In genomic region chr12:58306266-58306995, GRCh38 we compare ENCODE assay signal across 31 cellular contexts.
"Had no signal": no experiment of that assay in that cellular context is flagged by ENCODE, and none has a peak within 500 bp of the region (broad histone marks: within the 10 kb centered on the region; RNA-seq: fewer than 3 reads in every experiment).

No MANE protein-coding gene starts in this region.

- H3K4me3 Mint-ChIP-seq: activated naive CD4-positive, alpha-beta T cell treated with anti-CD3 and anti-CD28 coated beads for 36 hours; activated naive CD8-positive, alpha-beta T cell treated with anti-CD3 and anti-CD28 coated beads for 36 hours; activated T-helper 1 cell treated with anti-CD3 and anti-CD28 coated beads, Interleukin-12 subunit alpha, Interleukin-12 subunit beta, Interleukin-2, Interleukin-4 antibody, amounts not matched to agents 30 ng/mL and 10 ng/mL and 1 ng/mL, durations not matched to agents 14 hours and 24 hours and 36 hours; brain; effector memory CD8-positive, alpha-beta T cell; nephron; stimulated activated memory B cell treated with anti-CD40 and anti-IgM and Interleukin-4, amounts not matched to agents 10 μg/mL and 1 μg/mL and 100 μg/mL, for 72 hours; stimulated activated naive CD8-positive, alpha-beta T cell treated with anti-CD3 and anti-CD28 coated beads, Interleukin-15, amount 100 ng/mL, for 72 hours; T-helper 1 cell treated with Interleukin-12 subunit alpha and Interleukin-12 subunit beta and Interleukin-4 antibody, amounts not matched to agents 30 μg/mL and 1 μg/mL, for 36 hours had no signal

- H3K27ac Mint-ChIP-seq: activated naive CD4-positive, alpha-beta T cell treated with anti-CD3 and anti-CD28 coated beads for 36 hours; activated naive CD8-positive, alpha-beta T cell treated with anti-CD3 and anti-CD28 coated beads for 36 hours; activated T-helper 1 cell treated with anti-CD3 and anti-CD28 coated beads, Interleukin-12 subunit alpha, Interleukin-12 subunit beta, Interleukin-2, Interleukin-4 antibody, amounts not matched to agents 30 ng/mL and 10 ng/mL and 1 ng/mL, durations not matched to agents 14 hours and 24 hours and 36 hours; effector memory CD8-positive, alpha-beta T cell; stimulated activated memory B cell treated with anti-CD40 and anti-IgM and Interleukin-4, amounts not matched to agents 10 μg/mL and 1 μg/mL and 100 μg/mL, for 72 hours; stimulated activated naive CD8-positive, alpha-beta T cell treated with anti-CD3 and anti-CD28 coated beads, Interleukin-15, amount 100 ng/mL, for 72 hours; T-helper 1 cell treated with Interleukin-12 subunit alpha and Interleukin-12 subunit beta and Interleukin-4 antibody, amounts not matched to agents 30 μg/mL and 1 μg/mL, for 36 hours had no signal

- FAIRE-seq: TTC549 had no signal

- H3K4me1 Mint-ChIP-seq: activated naive CD8-positive, alpha-beta T cell treated with anti-CD3 and anti-CD28 coated beads for 36 hours; stimulated activated memory B cell treated with anti-CD40 and anti-IgM and Interleukin-4, amounts not matched to agents 10 μg/mL and 1 μg/mL and 100 μg/mL, for 72 hours; stimulated activated naive CD8-positive, alpha-beta T cell treated with anti-CD3 and anti-CD28 coated beads, Interleukin-15, amount 100 ng/mL, for 72 hours had no signal

- H3K36me3 ChIP-seq: adrenal gland, ascending aorta, esophagus muscularis mucosa, gastrocnemius medialis, thyroid gland, upper lobe of right lung had no signal

- H3K27me3 ChIP-seq: adrenal gland, ascending aorta, esophagus muscularis mucosa, gastrocnemius medialis, thyroid gland, upper lobe of right lung had no signal

- DNase-seq: activated CD4-positive, alpha-beta T cell treated with anti-CD3 and anti-CD28 coated beads for 4 hours; activated CD4-positive, alpha-beta T cell treated with anti-CD3 and anti-CD28 coated beads, Interleukin-2, amount 50 U/mL, for 48 hours; activated CD8-positive, alpha-beta memory T cell treated with anti-CD3 and anti-CD28 coated beads, Interleukin-2, amount 50 U/mL, for 4 hours; activated effector memory CD4-positive, alpha-beta T cell treated with anti-CD3 and anti-CD28 coated beads, Interleukin-2, amount 50 U/mL, for 16 hours; activated naive CD4-positive, alpha-beta T cell treated with anti-CD3 and anti-CD28 coated beads for 36 hours; activated naive CD8-positive, alpha-beta T cell treated with anti-CD3 and anti-CD28 coated beads for 36 hours; activated T-cell treated with anti-CD3 and anti-CD28 coated beads, Interleukin-2, amount 50 U/mL, for 1 hour; adrenal gland; effector memory CD8-positive, alpha-beta T cell; gastrocnemius medialis; glutamatergic neuron; islet precursor cell; left cardiac atrium; left ventricle myocardium superior; stimulated activated CD4-positive, alpha-beta T cell treated with anti-CD3 and anti-CD28 coated beads, Interleukin-4, amount 100 ng/mL, for 24 hours; stimulated activated CD8-positive, alpha-beta memory T cell treated with anti-CD3 and anti-CD28 coated beads, Interleukin-4, amount 100 ng/mL, for 48 hours; stimulated activated naive CD8-positive, alpha-beta T cell treated with anti-CD3 and anti-CD28 coated beads, Interleukin-15, amount 100 ng/mL, for 72 hours; T-helper 9 cell; thyroid gland; upper lobe of right lung had no signal

- H3K4me1 ChIP-seq: upper lobe of right lung had no signal

- ATAC-seq: effector memory CD8-positive, alpha-beta T cell; gastrocnemius medialis; left cardiac atrium; left ventricle myocardium superior; sciatic nerve; stimulated activated memory B cell treated with anti-CD40 and anti-IgM and Interleukin-4, amounts not matched to agents 10 μg/mL and 1 μg/mL and 100 μg/mL, for 72 hours; stimulated activated naive CD8-positive, alpha-beta T cell treated with anti-CD3 and anti-CD28 coated beads, Interleukin-15, amount 100 ng/mL, for 72 hours; upper lobe of right lung had no signal

- H3K4me3 ChIP-seq: adrenal gland, ascending aorta, coronary artery, esophagus muscularis mucosa, gastrocnemius medialis, skin epidermis, thyroid gland, upper lobe of right lung had no signal

- H3K27ac ChIP-seq: adrenal gland, ascending aorta, coronary artery, esophagus muscularis mucosa, gastrocnemius medialis, skin epidermis, thyroid gland, upper lobe of right lung had no signal

- H3K9me3 ChIP-seq: adrenal gland, gastrocnemius medialis, thyroid gland, upper lobe of right lung had no signal

- H3K27me3 Mint-ChIP-seq: brain; effector memory CD8-positive, alpha-beta T cell; stimulated activated naive CD8-positive, alpha-beta T cell treated with anti-CD3 and anti-CD28 coated beads, Interleukin-15, amount 100 ng/mL, for 72 hours had no signal

- H3K9me3 Mint-ChIP-seq: activated naive CD4-positive, alpha-beta T cell treated with anti-CD3 and anti-CD28 coated beads for 36 hours; activated naive CD8-positive, alpha-beta T cell treated with anti-CD3 and anti-CD28 coated beads for 36 hours; activated T-helper 1 cell treated with anti-CD3 and anti-CD28 coated beads, Interleukin-12 subunit alpha, Interleukin-12 subunit beta, Interleukin-2, Interleukin-4 antibody, amounts not matched to agents 30 ng/mL and 10 ng/mL and 1 ng/mL, durations not matched to agents 14 hours and 24 hours and 36 hours; T-helper 1 cell treated with Interleukin-12 subunit alpha and Interleukin-12 subunit beta and Interleukin-4 antibody, amounts not matched to agents 30 μg/mL and 1 μg/mL, for 36 hours had no signal

- H3K36me3 Mint-ChIP-seq: activated naive CD8-positive, alpha-beta T cell treated with anti-CD3 and anti-CD28 coated beads for 36 hours; brain; stimulated activated memory B cell treated with anti-CD40 and anti-IgM and Interleukin-4, amounts not matched to agents 10 μg/mL and 1 μg/mL and 100 μg/mL, for 72 hours had no signal
